In the genomic region with DNA sequence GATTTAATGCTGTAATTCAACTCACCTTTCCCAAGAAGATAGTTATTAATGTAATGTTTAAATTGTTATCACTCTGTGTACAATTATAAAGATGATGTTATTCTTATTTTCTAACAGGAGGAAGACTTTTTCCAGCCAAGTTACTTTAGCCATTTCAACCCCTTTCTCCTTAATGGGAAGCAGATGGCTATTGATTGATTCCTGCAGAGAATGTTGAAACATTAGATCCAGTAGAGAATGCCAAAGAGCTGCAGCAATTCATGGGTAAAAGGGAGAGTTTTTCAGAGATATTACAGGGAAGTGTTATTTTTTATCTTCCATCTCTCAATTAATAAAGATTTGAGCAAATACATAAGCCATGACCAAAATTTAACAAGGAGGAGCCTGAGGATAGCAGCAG, we compare ENCODE assay signal across 15 cellular contexts. TPM values are rescaled to one million over a fixed set of nuclear protein-coding genes. Genes with fewer than 3 reads are reported as not detected.
"Had no signal": no experiment of that assay in that cellular context is flagged by ENCODE, and none has a peak within 500 bp of the region (broad histone marks: within the 10 kb centered on the region; RNA-seq: fewer than 3 reads in every experiment).

No MANE protein-coding gene starts in this region.

- H3K36me3 ChIP-seq: ovary, uterus had no signal

- H3K4me3 ChIP-seq: ovary, uterus had no signal

- H3K27me3 ChIP-seq: ovary, uterus had no signal

- H3K9me3 ChIP-seq: ovary, uterus had no signal

- H3K27ac ChIP-seq: epithelial cell of prostate, ovary, uterus had no signal

- DNase-seq: activated B cell treated with CpG ODN at 0.5 μM for 24 hours; activated CD4-positive, alpha-beta T cell treated with anti-CD3 and anti-CD28 coated beads, Interleukin-2, amount 10 ng/mL, durations not matched to agents 7 days and 5 days; activated naive CD4-positive, alpha-beta T cell treated with anti-CD3 and anti-CD28 coated beads, Interleukin-2, amount 50 U/mL, for 16 hours; activated T-cell treated with anti-CD3 and anti-CD28 coated beads for 4 hours; central memory CD4-positive, alpha-beta T cell; cortex of kidney; effector memory CD4-positive, alpha-beta T cell; nephron progenitor cell; ovary; stimulated activated CD4-positive, alpha-beta T cell treated with anti-CD3 and anti-CD28 coated beads, Interleukin-15, amount 100 ng/mL, for 24 hours; stimulated activated CD4-positive, alpha-beta T cell treated with anti-CD3 and anti-CD28 coated beads, Interleukin-4, amount 100 ng/mL, for 24 hours; stimulated activated naive CD8-positive, alpha-beta T cell treated with anti-CD3 and anti-CD28 coated beads, Interleukin-15, amount 100 ng/mL, for 72 hours; uterus had no signal

RNA-seq across cellular contexts. Expression of a gene that starts 17.7 kb away (rescaled TPM):
- polyA plus RNA-seq: ovary had no signal

RNA-seq across cellular contexts. Expression of a gene that starts 49.1 kb away (rescaled TPM):
- polyA plus RNA-seq: ovary, thymus had no signal

RNA-seq across cellular contexts. Expression of a gene that starts 55.7 kb away (rescaled TPM):
- polyA plus RNA-seq: ovary, thymus had no signal
